In genomic region chr4:115233600-115233999, GRCh38 we compare ENCODE assay signal across 29 cellular contexts.
A peak's percentile ranks its signal among the peaks of the same experiment; 100 is the strongest.
DNase-seq lines count a peak whose midpoint lies in the region; ATAC-seq, FAIRE-seq and TF ChIP-seq lines count a peak whose summit lies in the region.
"Had no signal": no experiment of that assay in that cellular context is flagged by ENCODE, and none has a peak within 500 bp of the region (broad histone marks: within the 10 kb centered on the region; RNA-seq: fewer than 3 reads in every experiment).

No MANE protein-coding gene starts in this region.

- FAIRE-seq in GM12878 (lab: Jason Lieb, UNC) = no peak
- FAIRE-seq: H54, RCC 7860 had no signal

- DNase-seq in Kasumi-1 (lab: John Stamatoyannopoulos, UW) (peak; percentile 30 to 46), GM12878 (ENCODE audit: low read depth, low spot score) (no peak), amniotic stem cell (lab: John Stamatoyannopoulos, UW) (no peak), NCI-H524 (lab: John Stamatoyannopoulos, UW) (no peak)
- no peak for DNase-seq in CD4-positive, alpha-beta T cell
- DNase-seq: activated CD4-positive, alpha-beta T cell treated with anti-CD3 and anti-CD28 coated beads, Interleukin-2, amount 10 ng/mL, durations not matched to agents 24 days and 14 days; activated naive CD8-positive, alpha-beta T cell treated with anti-CD3 and anti-CD28 coated beads, Interleukin-2, amount 10 ng/mL, durations not matched to agents 7 days and 5 days; CD4-positive, alpha-beta memory T cell; erythroblast; foreskin fibroblast; IMR-90; naive thymus-derived CD4-positive, alpha-beta T cell; NCI-H1930; NCI-H226; stimulated activated CD4-positive, alpha-beta T cell treated with anti-CD3 and anti-CD28 coated beads, Interleukin-12 subunit alpha, Interleukin-12 subunit beta, amount 100 ng/mL, for 4 hours; stimulated activated CD4-positive, alpha-beta T cell treated with anti-CD3 and anti-CD28 coated beads, Interleukin-4, amount 100 ng/mL, for 4 hours; stimulated activated naive CD8-positive, alpha-beta T cell treated with anti-CD3 and anti-CD28 coated beads, Interleukin-15, Interleukin-2, amounts not matched to agents 100 U/mL and 50 U/mL, for 24 hours; T-helper 17 cell had no signal

- H3K9ac ChIP-seq in GM12878 (ENCODE audit: control insufficient read depth, insufficient read depth, low read length) = no peak overlapping the region

- SMC1A ChIA-PET in GM12878 (lab: Charles Lee; ENCODE audit: uncharacterized antibody, unreplicated experiment) = interaction anchor here (0.6 to 5.0 kb wide), 29 partner anchors 10 to 650 kb away, joined by 3 to 120 read pairs (median 4); no protein-coding TSS in a partner anchor

- no peaks in the 10 kb centered on the region for H3K27me3 ChIP-seq in GM12878 (replicated peaks in 1 of 2; ENCODE audit: control insufficient read depth in 2 of 2, insufficient read depth in 2 of 2, low read length in 1 of 2)
- no peaks in the 10 kb centered on the region for H3K27me3 ChIP-seq in CD4-positive, alpha-beta T cell (ENCODE audit: control insufficient read depth, insufficient read depth, low read length)
- H3K27me3 ChIP-seq: right atrium auricular region, SJCRH30 had no signal

- POLR2A ChIA-PET in GM12878 (lab: Charles Lee) = no interaction called here
- POLR2A ChIA-PET in CD4-positive, alpha-beta T cell (lab: Charles Lee) = no interaction called here

- CTCF ChIA-PET in GM12878 (lab: Yijun Ruan, JAX) = interaction anchor here (0.7 to 5.3 kb wide), 20 partner anchors 10 to 619 kb away, joined by 3 to 115 read pairs (median 4); no protein-coding TSS in a partner anchor
- CTCF ChIA-PET in CD4-positive, alpha-beta T cell (lab: Charles Lee) = no interaction called here

- no peak for TF ChIP-seq POLR2A in GM12878 (IDR thresholded peaks at IDR 0.05; ENCODE audit: low read depth, low read length)

- no peaks in the 10 kb centered on the region for H3K27me3 Mint-ChIP-seq in CD4-positive, alpha-beta T cell
- H3K27me3 Mint-ChIP-seq: activated CD4-positive, alpha-beta T cell treated with anti-CD3 and anti-CD28 coated beads, Interleukin-2, amount 10 ng/mL, durations not matched to agents 24 days and 14 days; activated naive CD8-positive, alpha-beta T cell treated with anti-CD3 and anti-CD28 coated beads, Interleukin-2, amount 10 ng/mL, durations not matched to agents 7 days and 5 days; CD4-positive, alpha-beta memory T cell; naive thymus-derived CD4-positive, alpha-beta T cell; T-helper 17 cell had no signal

- no peaks in the 10 kb centered on the region for H3K4me1 Mint-ChIP-seq in CD4-positive, alpha-beta T cell (ENCODE audit: low read depth)
- H3K4me1 Mint-ChIP-seq: activated CD4-positive, alpha-beta T cell treated with anti-CD3 and anti-CD28 coated beads, Interleukin-2, amount 10 ng/mL, durations not matched to agents 24 days and 14 days; activated naive CD8-positive, alpha-beta T cell treated with anti-CD3 and anti-CD28 coated beads, Interleukin-2, amount 10 ng/mL, durations not matched to agents 7 days and 5 days; naive thymus-derived CD4-positive, alpha-beta T cell had no signal

- no peaks in the 10 kb centered on the region for H4K20me1 ChIP-seq in GM12878 (ENCODE audit: control insufficient read depth, insufficient read depth)

- H3K4me3 ChIP-seq in GM12878 = no peak overlapping the region
- H3K4me3 ChIP-seq: right atrium auricular region, SJCRH30 had no signal

- H3K79me2 ChIP-seq in GM12878 (ENCODE audit: control insufficient read depth, insufficient read depth, low read length) = no peaks in the 10 kb centered on the region

- WGBS in GM12878 (ENCODE audit: insufficient coverage, insufficient replicate concordance, low lambda C conversion rate, missing lambda C conversion rate) = 33% methylated on average over 2 of the region's 2 CpGs

- no peak for TF ChIP-seq EP300 in GM12878 (IDR thresholded peaks at IDR 0.05; ENCODE audit: borderline replicate concordance in 1 of 2, control insufficient read depth in 1 of 2, low read depth in 2 of 2, low read length in 2 of 2)

- no peak overlapping the region for H3K4me2 ChIP-seq in GM12878 (ENCODE audit: control insufficient read depth, insufficient read depth)

- TF ChIP-seq CTCF in GM12878 (IDR thresholded peaks at IDR 0.05 in 2 of 3, conservative IDR thresholded peaks at IDR 0.05 in 1 of 3; ENCODE audit: control insufficient read depth in 2 of 3, extremely low read depth in 1 of 3, insufficient read depth in 1 of 3, low read depth in 3 of 3, low read length in 3 of 3) = no peak
- no peak for TF ChIP-seq CTCF in CD4-positive, alpha-beta T cell (IDR thresholded peaks at IDR 0.05)

- no peaks in the 10 kb centered on the region for H3K9me3 Mint-ChIP-seq in CD4-positive, alpha-beta T cell
- H3K9me3 Mint-ChIP-seq: activated CD4-positive, alpha-beta T cell treated with anti-CD3 and anti-CD28 coated beads, Interleukin-2, amount 10 ng/mL, durations not matched to agents 24 days and 14 days; activated naive CD8-positive, alpha-beta T cell treated with anti-CD3 and anti-CD28 coated beads, Interleukin-2, amount 10 ng/mL, durations not matched to agents 7 days and 5 days; activated T-helper 2 cell treated with anti-CD3 and anti-CD28 coated beads, Interferon-gamma antibody, Interleukin-2, Interleukin-4, amounts not matched to agents 10 μg/mL and 5 μg/mL and 100 μg/mL, durations not matched to agents 14 hours and 24 hours and 36 hours; immature natural killer cell had no signal

- no peak overlapping the region for H3K27ac ChIP-seq in GM12878 (ENCODE audit: control insufficient read depth, insufficient read depth)
- H3K27ac ChIP-seq in CD4-positive, alpha-beta T cell (ENCODE audit: low read depth, low read length) = no peak overlapping the region
- H3K27ac ChIP-seq: HL-60, right atrium auricular region, SJCRH30 had no signal

- ATAC-seq in GM18511 (IDR thresholded peaks at IDR 0.05; ENCODE audit: unreplicated experiment) = peak; percentile 57
- ATAC-seq in HG02938 (IDR thresholded peaks at IDR 0.05; ENCODE audit: unreplicated experiment) = peak; percentile 55
- ATAC-seq in GM12878 = peak; percentile 54
- no peak for ATAC-seq in HG02763 (IDR thresholded peaks at IDR 0.05; ENCODE audit: unreplicated experiment)
- no peak for ATAC-seq in CD4-positive, alpha-beta T cell (ENCODE audit: poor library complexity)
- ATAC-seq: left lobe of liver; naive thymus-derived CD4-positive, alpha-beta T cell; stimulated activated naive CD8-positive, alpha-beta T cell treated with anti-CD3 and anti-CD28 coated beads, Interleukin-15, Interleukin-2, amounts not matched to agents 100 U/mL and 50 U/mL, for 24 hours; T-helper 17 cell had no signal

- no peak for TF ChIP-seq RAD21 in GM12878 (IDR thresholded peaks at IDR 0.05; ENCODE audit: insufficient read depth, low read depth, low read length)

- no peaks in the 10 kb centered on the region for H3K4me1 ChIP-seq in GM12878 (ENCODE audit: control insufficient read depth, insufficient read depth, low read length)
- H3K4me1 ChIP-seq: right atrium auricular region had no signal

- H2AFZ ChIP-seq in GM12878 (ENCODE audit: control insufficient read depth, low read depth, low read length) = no peak overlapping the region

- no peaks in the 10 kb centered on the region for H3K36me3 Mint-ChIP-seq in CD4-positive, alpha-beta T cell (ENCODE audit: low read depth)
- H3K36me3 Mint-ChIP-seq: activated naive CD8-positive, alpha-beta T cell treated with anti-CD3 and anti-CD28 coated beads, Interleukin-2, amount 10 ng/mL, durations not matched to agents 7 days and 5 days; CD4-positive, alpha-beta memory T cell; immature natural killer cell; naive thymus-derived CD4-positive, alpha-beta T cell had no signal

- no peaks in the 10 kb centered on the region for H3K36me3 ChIP-seq in GM12878 (ENCODE audit: control insufficient read depth in 2 of 2, insufficient read depth in 2 of 2, low read length in 1 of 2)
- H3K36me3 ChIP-seq: right atrium auricular region, SJCRH30 had no signal

- in situ Hi-C loops in GM12878 (cut with MboI) = no loop called here

- BruUV-seq in GM12878 (replicated peaks; lab: Mats Ljungman, UMichigan) = no TSS peak

- no peak overlapping the region for H3K4me3 Mint-ChIP-seq in CD4-positive, alpha-beta T cell
- H3K4me3 Mint-ChIP-seq: activated CD4-positive, alpha-beta T cell treated with anti-CD3 and anti-CD28 coated beads, Interleukin-2, amount 10 ng/mL, durations not matched to agents 24 days and 14 days; activated naive CD8-positive, alpha-beta T cell treated with anti-CD3 and anti-CD28 coated beads, Interleukin-2, amount 10 ng/mL, durations not matched to agents 7 days and 5 days; CD4-positive, alpha-beta memory T cell; immature natural killer cell; naive thymus-derived CD4-positive, alpha-beta T cell; T-helper 17 cell had no signal

- RAD21 ChIA-PET in GM12878 (lab: Charles Lee; ENCODE audit: unreplicated experiment) = interaction anchor here (0.7 to 4.6 kb wide), 14 partner anchors 27 to 619 kb away, joined by 3 to 140 read pairs (median 4); no protein-coding TSS in a partner anchor

- H3K27ac Mint-ChIP-seq in CD4-positive, alpha-beta T cell = no peak overlapping the region
- H3K27ac Mint-ChIP-seq: activated CD4-positive, alpha-beta T cell treated with anti-CD3 and anti-CD28 coated beads, Interleukin-2, amount 10 ng/mL, durations not matched to agents 24 days and 14 days; activated naive CD8-positive, alpha-beta T cell treated with anti-CD3 and anti-CD28 coated beads, Interleukin-2, amount 10 ng/mL, durations not matched to agents 7 days and 5 days; activated T-helper 2 cell treated with anti-CD3 and anti-CD28 coated beads, Interferon-gamma antibody, Interleukin-2, Interleukin-4, amounts not matched to agents 10 μg/mL and 5 μg/mL and 100 μg/mL, durations not matched to agents 14 hours and 24 hours and 36 hours; CD4-positive, alpha-beta memory T cell; immature natural killer cell; naive thymus-derived CD4-positive, alpha-beta T cell; T-helper 17 cell had no signal

- intact Hi-C loops in GM12878 (cut with micrococcal nuclease; ENCODE audit: unreplicated experiment) = loop anchor here (5.0 to 10.0 kb wide), 2 partner anchors 201 to 549 kb away; no protein-coding TSS in a partner anchor
- intact Hi-C loops in CD4-positive, alpha-beta T cell (cut with DNase I, micrococcal nuclease) = no loop called here

- H3K9me3 ChIP-seq in GM12878 (replicated peaks; ENCODE audit: control insufficient read depth, insufficient read depth, low read length) = no peaks in the 10 kb centered on the region
- no peaks in the 10 kb centered on the region for H3K9me3 ChIP-seq in CD4-positive, alpha-beta T cell (ENCODE audit: control insufficient read depth, low read length)
- H3K9me3 ChIP-seq: right atrium auricular region had no signal

Comparison
In these comparisons a context has a peak if more than half of its experiments do, and no peak if none do; other contexts are left out.
1. ATAC-seq: peak in GM18511 (single experiment), HG02938 (single experiment) and GM12878 (single experiment); none in HG02763 (single experiment) and CD4-positive, alpha-beta T cell (single experiment).
2. DNase-seq: peak in Kasumi-1 (2 of 2); none in GM12878 (single experiment), CD4-positive, alpha-beta T cell (0 of 10), amniotic stem cell (single experiment) and NCI-H524 (0 of 2).